1 cellular context compared by ENCODE assay signal in the genomic region with DNA sequence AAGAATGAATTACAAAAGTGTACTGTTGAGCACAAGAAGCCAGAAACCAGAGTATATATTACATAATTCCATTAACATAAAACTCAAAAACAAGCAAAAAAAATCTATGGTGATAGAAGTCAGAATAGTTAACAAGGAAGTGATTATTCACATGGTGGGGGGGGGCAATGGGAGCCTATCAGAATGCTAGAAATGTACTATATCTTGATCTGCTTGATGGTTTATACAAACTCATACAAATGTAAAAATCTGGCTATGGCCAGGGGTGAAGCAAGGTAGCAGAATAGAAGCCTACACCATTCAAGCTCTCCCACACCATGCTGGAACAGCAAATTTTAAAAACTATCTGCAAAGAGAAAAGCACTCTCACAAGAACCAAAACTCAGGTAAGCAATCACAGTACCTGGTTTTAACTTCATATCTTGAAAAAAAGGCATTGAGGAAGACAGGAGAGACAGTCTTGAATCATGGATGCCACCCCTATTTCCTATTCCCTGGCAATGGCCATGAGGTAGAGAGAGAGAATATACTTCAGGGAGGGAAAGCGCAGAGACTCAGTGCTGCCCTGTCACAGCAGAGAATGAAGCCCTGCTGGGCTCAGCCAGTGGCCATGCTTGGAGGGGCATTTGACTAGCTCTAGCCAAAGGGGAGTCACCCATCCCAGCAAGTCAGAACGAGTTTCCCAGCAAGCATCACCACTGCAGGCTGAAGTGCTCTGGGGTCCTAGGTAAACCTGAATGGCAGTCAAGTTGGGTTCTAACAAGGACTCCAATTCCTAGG.
TF ChIP-seq lines count a peak whose summit lies in the region.

No MANE protein-coding gene starts in this region.

TF ChIP-seq in HCT116, 20 proteins besides CTCF, POLR2A, EP300 and RAD21 (continued from another document):
- TF ChIP-seq REST (IDR thresholded peaks at IDR 0.05; ENCODE audit: low read depth) (no peak), YY1 (IDR thresholded peaks at IDR 0.05; ENCODE audit: extremely low read depth, insufficient replicate concordance, low read depth, low read length) (no peak), EZH2 (IDR thresholded peaks at IDR 0.05) (no peak), ELF1 (IDR thresholded peaks at IDR 0.05; ENCODE audit: borderline replicate concordance, low read depth) (no peak), SP1 (IDR thresholded peaks at IDR 0.05; ENCODE audit: low read depth) (no peak), JUND (IDR thresholded peaks at IDR 0.05) (no peak), ZFX (IDR thresholded peaks at IDR 0.05) (no peak), SIN3A (IDR thresholded peaks at IDR 0.05; ENCODE audit: low read depth) (no peak), EZH2phosphoT487 (IDR thresholded peaks at IDR 0.05; ENCODE audit: borderline replicate concordance) (no peak), TCF7L2 (IDR thresholded peaks at IDR 0.05; ENCODE audit: borderline replicate concordance, extremely low read depth, insufficient read depth, insufficient read length) (no peak), ZNF274 (IDR thresholded peaks at IDR 0.05; ENCODE audit: low read depth, low read length) (no peak), CEBPB (IDR thresholded peaks at IDR 0.05; ENCODE audit: low read depth) (no peak)
- TF ChIP-seq, protein P1, sequence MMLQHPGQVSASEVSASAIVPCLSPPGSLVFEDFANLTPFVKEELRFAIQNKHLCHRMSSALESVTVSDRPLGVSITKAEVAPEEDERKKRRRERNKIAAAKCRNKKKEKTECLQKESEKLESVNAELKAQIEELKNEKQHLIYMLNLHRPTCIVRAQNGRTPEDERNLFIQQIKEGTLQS (IDR thresholded peaks at IDR 0.05): no peak
